In genomic region chr3:151067158-151067557, GRCh38 we compare ENCODE assay signal across 11 cellular contexts. TPM values are rescaled to one million over a fixed set of nuclear protein-coding genes. Genes with fewer than 3 reads are reported as not detected.
DNase-seq lines count a peak whose midpoint lies in the region; ATAC-seq and TF ChIP-seq lines count a peak whose summit lies in the region.
"Had no signal": no experiment of that assay in that cellular context is flagged by ENCODE, and none has a peak within 500 bp of the region (broad histone marks: within the 10 kb centered on the region; RNA-seq: fewer than 3 reads in every experiment).

No MANE protein-coding gene starts in this region.

- DNase-seq in COR-L47 (lab: John Stamatoyannopoulos, UW) (peak; percentile 18), NCI-H526 (lab: John Stamatoyannopoulos, UW) (peak; percentile 51 to 54), dermis microvascular lymphatic vessel endothelial cell (ENCODE audit: low read depth in 2 of 2) (peak; percentile 1 to 11), AG20443 (ENCODE audit: low spot score) (no peak)
- no peak for DNase-seq in stimulated activated naive CD4-positive, alpha-beta T cell (lab: John Stamatoyannopoulos, UW)
- DNase-seq: GF-D8, glutamatergic neuron, mucosa of descending colon, NCI-H510A treated with DMSO at 0.1 percent for 48 hours had no signal

- TF ChIP-seq CTCF in GM12872 (IDR thresholded peaks at IDR 0.05; ENCODE audit: insufficient read depth, low read depth, low read length), result peak; percentile 44; the same call in 1 of the 3 replicates

- ATAC-seq in HG03280 (IDR thresholded peaks at IDR 0.05; ENCODE audit: unreplicated experiment), result no peak
- ATAC-seq: mucosa of descending colon had no signal

RNA-seq across cellular contexts. Expression of gene MED12L, which starts 18.3 kb away (rescaled TPM):
- 0.13 TPM in 2 replicates for total RNA-seq in dermis microvascular lymphatic vessel endothelial cell

Comparison
In these comparisons a context has a peak if more than half of its experiments do, and no peak if none do; other contexts are left out.
1. DNase-seq: peak in COR-L47 (single experiment), NCI-H526 (2 of 2) and dermis microvascular lymphatic vessel endothelial cell (2 of 2); none in stimulated activated naive CD4-positive, alpha-beta T cell (0 of 6) and AG20443 (single experiment).